Comparison of ENCODE assay signal across 8 cellular contexts in the genomic region with DNA sequence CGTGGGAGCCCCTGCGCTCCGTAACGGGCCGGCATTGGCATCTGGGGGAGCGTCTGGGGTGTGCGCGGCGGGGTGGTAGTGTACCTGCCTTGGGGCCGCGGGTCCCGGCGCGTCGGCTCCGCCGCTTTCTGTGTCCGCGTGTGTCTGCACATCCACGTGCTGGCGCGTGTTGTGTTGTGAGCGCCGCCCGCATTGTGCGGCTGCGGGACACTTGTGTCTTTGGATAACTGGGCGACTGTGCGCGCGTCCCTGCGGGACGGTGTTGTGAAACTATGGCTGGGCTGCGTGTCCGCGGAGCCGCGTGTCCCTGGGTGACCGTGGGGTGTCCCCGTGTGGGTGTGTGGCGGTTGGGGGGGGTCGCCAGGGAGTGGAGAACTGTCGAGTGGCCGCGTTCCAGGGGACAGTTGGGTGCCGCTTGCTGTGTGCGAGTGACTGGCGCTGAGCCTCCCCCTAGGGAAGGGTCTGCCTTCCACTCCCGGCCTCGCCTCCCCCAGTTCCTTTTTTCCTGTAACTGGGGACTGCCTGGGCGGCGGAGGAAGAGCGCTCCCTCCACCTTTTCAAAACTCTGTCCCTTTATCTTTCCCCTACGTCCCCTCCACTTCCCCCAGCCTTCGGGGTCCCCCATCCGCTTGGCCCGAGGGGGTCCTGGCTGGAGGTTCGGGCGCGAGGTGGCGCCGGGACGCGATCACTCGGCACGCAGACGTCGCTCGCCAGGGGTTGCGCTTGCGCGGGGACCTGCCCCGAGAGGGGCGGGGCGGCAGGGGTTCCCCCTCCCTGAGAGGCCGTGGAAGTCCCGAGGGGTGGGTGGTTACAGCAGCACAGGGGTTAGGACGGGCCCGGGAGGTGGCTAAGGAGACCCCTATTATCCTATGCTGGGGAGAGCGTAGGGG. TPM values are rescaled to one million over a fixed set of nuclear protein-coding genes. Genes with fewer than 3 reads are reported as not detected.
DNase-seq lines count a peak whose midpoint lies in the region; ATAC-seq, FAIRE-seq and TF ChIP-seq lines count a peak whose summit lies in the region.

No MANE protein-coding gene starts in this region.

- peaks cover 27 to 65% (median 43%) of the 10 kb centered on the region in 4 donors for H3K4me1 Mint-ChIP-seq in CD4-positive, alpha-beta memory T cell
- peaks cover 31% of the 10 kb centered on the region for H3K4me1 Mint-ChIP-seq in WTC11

- in situ Hi-C loops in HepG2 (cut with HindIII; ENCODE audit: extremely low pct_ligation_motif_present, low pct_unique_long_range_greater_than_20kb), result no loop called here

- no peak for FAIRE-seq in HepG2 (lab: Jason Lieb, UNC)

- H3K9ac ChIP-seq in HepG2 (ENCODE audit: insufficient read depth, low read depth, low read length), result peak overlapping the region; percentile 56; the same call in 1 of the 2 replicates

- TF ChIP-seq EP300 in HepG2 (IDR thresholded peaks at IDR 0.05; ENCODE audit: low read depth in 2 of 2, low read length in 2 of 2), result no peak
- TF ChIP-seq EP300 in HepG2 (CRISPR knock-in tag; IDR thresholded peaks at IDR 0.05; ENCODE audit: borderline replicate concordance), result no peak; the same call in 1 of the 2 replicates

- H3K4me1 ChIP-seq in CD4-positive, alpha-beta memory T cell (ENCODE audit: insufficient read depth, low read length), result peaks cover 33% of the 10 kb centered on the region
- H3K4me1 ChIP-seq in HepG2 (ENCODE audit: insufficient read depth, low read length), result peaks cover 36% of the 10 kb centered on the region

- H3K4me2 ChIP-seq in HepG2 (ENCODE audit: low read depth, low read length), result peak overlapping the region; percentile 79

- 95% methylated on average over 29 of the region's 80 CpGs for WGBS in HepG2 (ENCODE audit: low lambda C conversion rate)

- no peaks in the 10 kb centered on the region for H3K36me3 ChIP-seq in CD4-positive, alpha-beta memory T cell (ENCODE audit: insufficient read depth, low read length)
- H3K36me3 ChIP-seq in HepG2 (replicated peaks in 1 of 2; ENCODE audit: control insufficient read depth in 1 of 2, insufficient read depth in 2 of 2, low read length in 2 of 2), result no peaks in the 10 kb centered on the region

- TF ChIP-seq CTCF in WTC11 (IDR thresholded peaks at IDR 0.05) (no peak), cardiac fibroblast (IDR thresholded peaks at IDR 0.05; ENCODE audit: low read depth, low read length) (no peak), HepG2 (CRISPR knock-in tag; IDR thresholded peaks at IDR 0.05) (no peak)

- H3K4me3 ChIP-seq in CD4-positive, alpha-beta memory T cell (ENCODE audit: low read length in 2 of 2), result peak overlapping the region; percentile 36 to 66
- H3K4me3 ChIP-seq in cardiac fibroblast (replicated peaks in 1 of 2; ENCODE audit: low read depth in 2 of 2, low read length in 2 of 2) (peak overlapping the region; percentile 72 to 80), HepG2 (replicated peaks in 1 of 3; ENCODE audit: insufficient read depth in 1 of 3, low read depth in 2 of 3, low read length in 3 of 3) (peak overlapping the region; percentile 48 to 86 (median 68); a peak in 5 of 6 replicates)

- peak; percentile 64 to 80 (median 71) for DNase-seq in CD4-positive, alpha-beta memory T cell
- DNase-seq in WTC11 (ENCODE audit: low spot score) (no peak), cardiac fibroblast (ENCODE audit: low read depth in 2 of 2) (peak in 1 of 2 donors; percentile 51), HepG2 (ENCODE audit: low spot score) (no peak), DMS114 treated with DMSO at 0.1 percent for 48 hours (lab: John Stamatoyannopoulos, UW; ENCODE audit: unreplicated experiment) (no peak)
- DNase-seq in stimulated activated CD4-positive, alpha-beta T cell treated with anti-CD3 and anti-CD28 coated beads, Interleukin-4, amount 100 ng/mL, for 1 hour, result peak; percentile 87

- H4K20me1 ChIP-seq in HepG2 (ENCODE audit: insufficient read depth, low read length), result 0 out of 2 replicates have a peak, but pooled peaks cover 3% of the 10 kb centered on the region

- H3K4me3 Mint-ChIP-seq in CD4-positive, alpha-beta memory T cell, result peak overlapping the region; percentile 88 to 94 (median 92)
- peak overlapping the region; percentile 63 for H3K4me3 Mint-ChIP-seq in WTC11

- no peaks in the 10 kb centered on the region for H3K9me3 ChIP-seq in CD4-positive, alpha-beta memory T cell (ENCODE audit: control insufficient read depth in 1 of 2, low read length in 2 of 2)
- H3K9me3 ChIP-seq in HepG2 (ENCODE audit: low read length), result no peaks in the 10 kb centered on the region

- peaks cover 0 to under 1% (median 0%) of the 10 kb centered on the region in 8 donors for H3K9me3 Mint-ChIP-seq in CD4-positive, alpha-beta memory T cell
- no peaks in the 10 kb centered on the region for H3K9me3 Mint-ChIP-seq in WTC11

- ATAC-seq in HG02759 (IDR thresholded peaks at IDR 0.05; ENCODE audit: unreplicated experiment) (peak; percentile 33), WTC11 (no peak), HepG2 (peak; percentile 11; the same call in 2 of the 3 replicates), HG02763 (IDR thresholded peaks at IDR 0.05; ENCODE audit: unreplicated experiment) (no peak)

- peak overlapping the region; percentile 63 for H3K27ac ChIP-seq in CD4-positive, alpha-beta memory T cell (ENCODE audit: low read depth, low read length)
- H3K27ac ChIP-seq in HepG2 (ENCODE audit: extremely low read length, insufficient read depth, low read length), result no peak overlapping the region

- H3K27me3 ChIP-seq in CD4-positive, alpha-beta memory T cell (ENCODE audit: insufficient read depth, low read length), result no peaks in the 10 kb centered on the region
- peaks cover 3 to 9% of the 10 kb centered on the region in 2 experiments; a peak in 4 of 5 replicates for H3K27me3 ChIP-seq in HepG2 (ENCODE audit: control insufficient read depth in 1 of 2, insufficient read depth in 2 of 2, low read length in 2 of 2)

- no peak for TF ChIP-seq POLR2A in HepG2 (IDR thresholded peaks at IDR 0.05; ENCODE audit: insufficient read depth in 1 of 2, low read depth in 2 of 2, low read length in 2 of 2)

- H3K36me3 Mint-ChIP-seq in CD4-positive, alpha-beta memory T cell, result peaks cover 0 to 8% of the 10 kb centered on the region in 2 donors
- no peaks in the 10 kb centered on the region for H3K36me3 Mint-ChIP-seq in WTC11

- TF ChIP-seq RAD21 in HepG2 (CRISPR knock-in tag; IDR thresholded peaks at IDR 0.05), result no peak

- peak overlapping the region; percentile 64 to 96 (median 86) for H3K27ac Mint-ChIP-seq in CD4-positive, alpha-beta memory T cell
- H3K27ac Mint-ChIP-seq in WTC11, result no peak overlapping the region

- no peaks in the 10 kb centered on the region for H3K27me3 Mint-ChIP-seq in CD4-positive, alpha-beta memory T cell
- peaks cover 89% of the 10 kb centered on the region for H3K27me3 Mint-ChIP-seq in WTC11 (ENCODE audit: low read depth)

- CTCF ChIA-PET in CD4-positive, alpha-beta memory T cell (lab: Charles Lee; ENCODE audit: partially characterized antibody), result no interaction called here
- CTCF ChIA-PET in WTC11 (lab: Charles Lee), result interaction anchor here (2.0 kb wide), 1 partner anchor 69 kb away, joined by 8 read pairs; no protein-coding TSS in a partner anchor
- CTCF ChIA-PET in HepG2 (lab: Yijun Ruan, JAX; ENCODE audit: low intra/inter-chr PET ratio, low total read pairs), result no interaction called here

- peaks cover 4% of the 10 kb centered on the region for H3K79me2 ChIP-seq in HepG2 (ENCODE audit: insufficient read depth, low read length)

- intact Hi-C loops in CD4-positive, alpha-beta memory T cell (cut with micrococcal nuclease), result loop anchor here (5.0 to 10.0 kb wide), 2 partner anchors 33 to 74 kb away; no protein-coding TSS in a partner anchor
- intact Hi-C loops in HepG2 (cut with micrococcal nuclease; ENCODE audit: unreplicated experiment), result no loop called here

- BruUV-seq in HepG2 (replicated peaks; lab: Mats Ljungman, UMichigan), result no TSS peak

- POLR2A ChIA-PET in CD4-positive, alpha-beta memory T cell (lab: Charles Lee; ENCODE audit: partially characterized antibody), result interaction anchor here (1.2 to 1.3 kb wide), 2 partner anchors 22 kb away, joined by 5 to 9 read pairs; no protein-coding TSS in a partner anchor
- POLR2A ChIA-PET in WTC11 (lab: Charles Lee), result no interaction called here
- POLR2A ChIA-PET in HepG2 (lab: Yijun Ruan, JAX), result no interaction called here

- H2AFZ ChIP-seq in HepG2 (ENCODE audit: low read length), result no peak overlapping the region

TF ChIP-seq in HepG2, 621 proteins besides CTCF, POLR2A, EP300 and RAD21 (continues in another document):
- no peak for TF ChIP-seq FOXO1 (CRISPR knock-in tag; IDR thresholded peaks at IDR 0.05)
- TF ChIP-seq MED1 (CRISPR knock-in tag; IDR thresholded peaks at IDR 0.05), result no peak
- TF ChIP-seq ZBTB1 (CRISPR knock-in tag; IDR thresholded peaks at IDR 0.05; ENCODE audit: borderline replicate concordance), result no peak
- no peak for TF ChIP-seq ZNF253 (CRISPR knock-in tag; IDR thresholded peaks at IDR 0.05; ENCODE audit: borderline replicate concordance)
- no peak for TF ChIP-seq THYN1 (CRISPR knock-in tag; IDR thresholded peaks at IDR 0.05; ENCODE audit: borderline replicate concordance, low read depth)

RNA-seq across cellular contexts. Expression of a gene that starts 5.6 kb away (rescaled TPM):
- 10 to 100 TPM; 30.3 to 30.9 TPM for total RNA-seq in CD4-positive, alpha-beta memory T cell
- polyA plus RNA-seq in CD4-positive, alpha-beta memory T cell, result 10 to 100 TPM in 1 of 2 donors, 1 to 10 TPM in 1; 1.9 to 18.9 TPM
- 3.5 to 4.4 TPM (median 4.0 TPM) in 3 replicates for total RNA-seq in WTC11 (2021)
- 2.5 and 2.9 TPM in 2 replicates for total RNA-seq in HepG2 (2016; rRNA removed; fragmentation: Illumina TruSeq; extraction: Trizol)
- 2.9 and 3.0 TPM in 2 replicates for total RNA-seq in HepG2 (2016; cell fraction: cytosol; rRNA removed; fragmentation: Illumina TruSeq; extraction: Trizol; ENCODE audit: low read depth)
- 3.0 and 3.2 TPM in 2 replicates for total RNA-seq in HepG2 (2016; cell fraction: insoluble cytoplasmic fraction; rRNA removed; fragmentation: Illumina TruSeq; extraction: Trizol)
- 2.5 and 2.9 TPM in 2 replicates for total RNA-seq in HepG2 (2016; cell fraction: membrane; rRNA removed; fragmentation: Illumina TruSeq; extraction: Trizol)
- 3.8 and 5.6 TPM in 2 replicates for total RNA-seq in HepG2 (2016; cell fraction: nucleus; rRNA removed; fragmentation: Illumina TruSeq; extraction: Trizol)
- 1.3 and 1.6 TPM in 2 replicates for polyA plus RNA-seq in HepG2 (2011; rRNA removed)
- polyA plus RNA-seq in HepG2 (2011; cell fraction: cytosol; rRNA removed), result 0.71 and 0.79 TPM in 2 replicates
- polyA plus RNA-seq in HepG2 (2011; cell fraction: nucleus; rRNA removed), result 5.1 and 8.1 TPM in 2 replicates
- 5.9 and 8.4 TPM in 2 replicates for polyA plus RNA-seq in HepG2 (2012)
- 1.1 and 1.4 TPM in 2 replicates for polyA plus RNA-seq in HepG2 (2016; cell fraction: cytosol; fragmentation: Illumina TruSeq; extraction: Trizol; ENCODE audit: low read depth)
- 8.2 and 9.6 TPM in 2 replicates for polyA plus RNA-seq in HepG2 (2016; cell fraction: insoluble cytoplasmic fraction; fragmentation: Illumina TruSeq; extraction: Trizol; ENCODE audit: low read depth)
- 4.6 and 4.8 TPM in 2 replicates for polyA plus RNA-seq in HepG2 (2016; cell fraction: membrane; fragmentation: Illumina TruSeq; extraction: Trizol; ENCODE audit: low read depth)
- polyA plus RNA-seq in HepG2 (2016; cell fraction: nucleus; fragmentation: Illumina TruSeq; extraction: Trizol; ENCODE audit: insufficient read depth, low read depth), result 7.4 and 9.8 TPM in 2 replicates
- 5.3 and 16.7 TPM in 2 replicates for polyA minus RNA-seq in HepG2 (2011; rRNA and poly(A)+ RNA removed; ENCODE audit: low replicate concordance)
- 5.2 and 5.4 TPM in 2 replicates for polyA minus RNA-seq in HepG2 (2011; cell fraction: cytosol; rRNA and poly(A)+ RNA removed)
- 5.1 and 5.3 TPM in 2 replicates for polyA minus RNA-seq in HepG2 (2011; cell fraction: nucleus; rRNA and poly(A)+ RNA removed)

Comparison
In these comparisons a context has a peak if more than half of its experiments do, and no peak if none do; other contexts are left out.
1. DNase-seq: peak in CD4-positive, alpha-beta memory T cell (5 of 5) and stimulated activated CD4-positive, alpha-beta T cell treated with anti-CD3 and anti-CD28 coated beads, Interleukin-4, amount 100 ng/mL, for 1 hour (single experiment); none in WTC11 (single experiment), HepG2 (single experiment) and DMS114 treated with DMSO at 0.1 percent for 48 hours (single experiment).
2. ATAC-seq: peak in HG02759 (single experiment) and HepG2 (single experiment); none in WTC11 (single experiment) and HG02763 (single experiment).
3. Peak in every context shown above with its lines, with median percentiles within 50 percentile points of each other: H3K4me3 ChIP-seq.